16 cellular contexts compared by ENCODE assay signal in genomic region chr1:214066190-214066589, GRCh38.
"Had no signal": no experiment of that assay in that cellular context is flagged by ENCODE, and none has a peak within 500 bp of the region (broad histone marks: within the 10 kb centered on the region; RNA-seq: fewer than 3 reads in every experiment).

No MANE protein-coding gene starts in this region.

- ATAC-seq: foreskin keratinocyte; gastroesophageal sphincter; heart left ventricle; left lobe of liver; natural killer cell; right lobe of liver; stimulated activated naive CD8-positive, alpha-beta T cell treated with anti-CD3 and anti-CD28 coated beads, Interleukin-15, amount 100 ng/mL, for 72 hours had no signal

- DNase-seq: dermis blood vessel endothelial cell; effector memory CD4-positive, alpha-beta T cell; foreskin keratinocyte; heart left ventricle; kidney; natural killer cell; right lobe of liver; stimulated activated CD4-positive, alpha-beta T cell treated with anti-CD3 and anti-CD28 coated beads, Interleukin-12 subunit alpha, Interleukin-12 subunit beta, amount 100 ng/mL, for 4 hours; stimulated activated CD4-positive, alpha-beta T cell treated with anti-CD3 and anti-CD28 coated beads, Interleukin-1b, Interleukin-23, amount 100 ng/mL, for 48 hours; stimulated activated CD4-positive, alpha-beta T cell treated with anti-CD3 and anti-CD28 coated beads, Interleukin-4, amount 100 ng/mL, for 1 hour; stimulated activated CD8-positive, alpha-beta memory T cell treated with anti-CD3 and anti-CD28 coated beads, Interleukin-4, amount 100 ng/mL, for 48 hours; stimulated activated naive CD4-positive, alpha-beta T cell; stimulated activated naive CD8-positive, alpha-beta T cell treated with anti-CD3 and anti-CD28 coated beads, Interleukin-15, amount 100 ng/mL, for 72 hours; trophoblast cell had no signal
